In genomic region chr3:170330366-170330765, GRCh38 we compare ENCODE assay signal across 13 cellular contexts.
DNase-seq lines count a peak whose midpoint lies in the region; ATAC-seq and TF ChIP-seq lines count a peak whose summit lies in the region.
"Had no signal": no experiment of that assay in that cellular context is flagged by ENCODE, and none has a peak within 500 bp of the region (broad histone marks: within the 10 kb centered on the region; RNA-seq: fewer than 3 reads in every experiment).

No MANE protein-coding gene starts in this region.

- peaks cover 0 to 3% of the 10 kb centered on the region in 2 donors for H3K9me3 Mint-ChIP-seq in stimulated activated naive B cell treated with anti-CD40 and anti-IgM and Interleukin-4, amounts not matched to agents 10 μg/mL and 1 μg/mL and 100 μg/mL, for 72 hours

- H3K27ac Mint-ChIP-seq in stimulated activated naive B cell treated with anti-CD40 and anti-IgM and Interleukin-4, amounts not matched to agents 10 μg/mL and 1 μg/mL and 100 μg/mL, for 72 hours, result peak overlapping the region; percentile 31

- H3K4me3 Mint-ChIP-seq in stimulated activated naive B cell treated with anti-CD40 and anti-IgM and Interleukin-4, amounts not matched to agents 10 μg/mL and 1 μg/mL and 100 μg/mL, for 72 hours, result no peak overlapping the region

- ATAC-seq in stimulated activated naive B cell treated with anti-CD40 and anti-IgM and Interleukin-4, amounts not matched to agents 10 μg/mL and 1 μg/mL and 100 μg/mL, for 72 hours (replicated peaks), result peak in 1 of 2 donors; percentile 48
- ATAC-seq in HG02623 (IDR thresholded peaks at IDR 0.05; ENCODE audit: unreplicated experiment), result no peak

- no peaks in the 10 kb centered on the region for H3K27me3 Mint-ChIP-seq in stimulated activated naive B cell treated with anti-CD40 and anti-IgM and Interleukin-4, amounts not matched to agents 10 μg/mL and 1 μg/mL and 100 μg/mL, for 72 hours

- POLR2A ChIA-PET in RWPE1 (lab: Yijun Ruan, JAX; ENCODE audit: low non-redundant PET), result no interaction called here

- no peaks in the 10 kb centered on the region for H3K36me3 Mint-ChIP-seq in stimulated activated naive B cell treated with anti-CD40 and anti-IgM and Interleukin-4, amounts not matched to agents 10 μg/mL and 1 μg/mL and 100 μg/mL, for 72 hours

- H3K4me1 Mint-ChIP-seq in stimulated activated naive B cell treated with anti-CD40 and anti-IgM and Interleukin-4, amounts not matched to agents 10 μg/mL and 1 μg/mL and 100 μg/mL, for 72 hours, result peaks cover 14 to 26% of the 10 kb centered on the region in 2 donors

- DNase-seq in activated CD4-positive, alpha-beta T cell treated with anti-CD3 and anti-CD28 coated beads for 48 hours, result peak; percentile 17
- DNase-seq in activated CD4-positive, alpha-beta T cell treated with anti-CD3 and anti-CD28 coated beads, Interleukin-2, amount 50 U/mL, for 1 hour, result no peak
- DNase-seq in RWPE1 (ENCODE audit: low spot score), result peak; percentile 75
- DNase-seq in fibroblast of pulmonary artery (ENCODE audit: low read depth), result peak; percentile 48
- no peak for DNase-seq in stimulated activated naive B cell treated with anti-CD40 and anti-IgM and Interleukin-4, amounts not matched to agents 10 μg/mL and 1 μg/mL and 100 μg/mL, for 72 hours
- no peak for DNase-seq in COR-L47 (lab: John Stamatoyannopoulos, UW)
- no peak for DNase-seq in NCI-H524 (lab: John Stamatoyannopoulos, UW)
- DNase-seq: ACHN; stimulated activated CD8-positive, alpha-beta memory T cell treated with anti-CD3 and anti-CD28 coated beads, Interleukin-4, amount 100 ng/mL, for 48 hours had no signal

- H3K27ac ChIP-seq in RWPE1, result peak overlapping the region; percentile 46
- H3K27ac ChIP-seq: cardiac muscle cell, KMS-11, skin epidermis had no signal

- no peak overlapping the region for H3K4me3 ChIP-seq in fibroblast of pulmonary artery (replicated peaks; ENCODE audit: low read depth, low read length)
- H3K4me3 ChIP-seq: cardiac muscle cell, skin epidermis had no signal

- TF ChIP-seq CTCF in RWPE1 (conservative IDR thresholded peaks at IDR 0.05; ENCODE audit: low read depth), result no peak
- TF ChIP-seq CTCF in fibroblast of pulmonary artery (IDR thresholded peaks at IDR 0.05; ENCODE audit: low read length, missing control alignments), result no peak

- CTCF ChIA-PET in RWPE1 (lab: Yijun Ruan, JAX), result no interaction called here

Comparison
In these comparisons a context has a peak if more than half of its experiments do, and no peak if none do; other contexts are left out.
1. DNase-seq: peak in activated CD4-positive, alpha-beta T cell treated with anti-CD3 and anti-CD28 coated beads for 48 hours (single experiment), RWPE1 (single experiment) and fibroblast of pulmonary artery (single experiment); none in activated CD4-positive, alpha-beta T cell treated with anti-CD3 and anti-CD28 coated beads, Interleukin-2, amount 50 U/mL, for 1 hour (single experiment), stimulated activated naive B cell treated with anti-CD40 and anti-IgM and Interleukin-4, amounts not matched to agents 10 μg/mL and 1 μg/mL and 100 μg/mL, for 72 hours (single experiment), COR-L47 (single experiment) and NCI-H524 (0 of 2).